1 cellular context compared by ENCODE assay signal in the genomic region with DNA sequence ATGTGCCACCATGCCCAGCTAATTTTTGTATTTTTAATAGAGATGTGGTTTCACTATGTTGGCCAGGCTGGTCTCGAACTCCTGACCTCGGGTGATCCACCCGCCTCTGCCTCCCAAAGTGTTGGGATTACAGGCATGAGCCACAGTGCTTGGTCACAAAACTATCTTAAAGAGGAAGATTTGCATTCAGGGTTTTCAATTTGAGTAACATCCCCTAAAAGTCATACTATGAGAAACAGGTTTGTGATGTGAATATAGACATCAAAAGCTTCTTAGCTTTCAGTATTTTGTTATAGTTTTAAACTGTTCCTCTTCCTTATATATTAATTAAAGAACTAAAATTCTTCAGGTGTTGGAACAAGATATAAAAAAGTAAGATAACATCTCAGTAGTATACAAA. TPM values are rescaled to one million over a fixed set of nuclear protein-coding genes. Genes with fewer than 3 reads are reported as not detected.
"Had no signal": no experiment of that assay in that cellular context is flagged by ENCODE, and none has a peak within 500 bp of the region (broad histone marks: within the 10 kb centered on the region; RNA-seq: fewer than 3 reads in every experiment).

No MANE protein-coding gene starts in this region.

RNA-seq across cellular contexts. Expression of a gene that starts 24.4 kb away (rescaled TPM):
- total RNA-seq: mononuclear cell had no signal
